ENCODE assay signal across 1 cellular context in the genomic region with DNA sequence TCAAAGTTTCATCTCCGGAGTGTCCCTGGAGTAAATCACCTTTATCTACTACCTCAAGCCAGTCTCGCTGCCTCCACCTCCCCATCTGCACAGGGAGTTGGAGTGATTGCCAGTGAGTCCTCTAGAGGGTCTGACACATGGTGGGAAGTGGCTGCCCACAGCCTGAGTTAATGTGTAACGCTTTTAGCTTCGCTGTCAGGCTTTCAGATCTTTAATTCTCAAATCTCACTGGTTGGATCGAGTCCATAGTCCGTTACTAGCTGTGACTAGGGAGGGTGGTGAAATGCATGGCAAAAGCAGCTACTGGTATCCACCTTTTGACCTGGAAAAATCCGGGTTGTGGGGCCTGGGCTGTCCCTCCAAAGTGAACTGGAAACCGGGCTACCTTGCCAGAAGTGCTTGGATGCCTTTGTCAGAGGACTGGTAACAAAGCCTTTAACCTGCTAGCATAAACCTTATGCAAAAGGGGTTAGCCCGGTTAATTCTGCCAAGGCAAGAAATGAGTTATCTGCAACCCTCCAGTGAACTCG.
A peak's percentile ranks its signal among the peaks of the same experiment; 100 is the strongest.
TF ChIP-seq lines count a peak whose summit lies in the region.

No MANE protein-coding gene starts in this region.

TF ChIP-seq in GM12878, 131 proteins besides CTCF, POLR2A, EP300 and RAD21:
- TF ChIP-seq, protein P1, sequence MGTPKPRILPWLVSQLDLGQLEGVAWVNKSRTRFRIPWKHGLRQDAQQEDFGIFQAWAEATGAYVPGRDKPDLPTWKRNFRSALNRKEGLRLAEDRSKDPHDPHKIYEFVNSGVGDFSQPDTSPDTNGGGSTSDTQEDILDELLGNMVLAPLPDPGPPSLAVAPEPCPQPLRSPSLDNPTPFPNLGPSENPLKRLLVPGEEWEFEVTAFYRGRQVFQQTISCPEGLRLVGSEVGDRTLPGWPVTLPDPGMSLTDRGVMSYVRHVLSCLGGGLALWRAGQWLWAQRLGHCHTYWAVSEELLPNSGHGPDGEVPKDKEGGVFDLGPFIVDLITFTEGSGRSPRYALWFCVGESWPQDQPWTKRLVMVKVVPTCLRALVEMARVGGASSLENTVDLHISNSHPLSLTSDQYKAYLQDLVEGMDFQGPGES (IDR thresholded peaks at IDR 0.05): no peak
- 0 out of 2 replicates have a peak, but pooled peaks have one; percentile 17 for TF ChIP-seq IKZF1 (conservative IDR thresholded peaks at IDR 0.05)
